In genomic region chr17:78289802-78290363, GRCh38 we compare ENCODE assay signal across 8 cellular contexts. TPM values are rescaled to one million over a fixed set of nuclear protein-coding genes. Genes with fewer than 3 reads are reported as not detected.
DNase-seq lines count a peak whose midpoint lies in the region; ATAC-seq and TF ChIP-seq lines count a peak whose summit lies in the region.

No MANE protein-coding gene starts in this region.

- H3K4me1 ChIP-seq in right lobe of liver, result peaks cover 0 to 34% (median 16%) of the 10 kb centered on the region in 4 donors

- H3K9me3 ChIP-seq in right lobe of liver, result no peaks in the 10 kb centered on the region

- H3K9me3 Mint-ChIP-seq in HFFc6, result no peaks in the 10 kb centered on the region
- H3K9me3 Mint-ChIP-seq in activated CD4-positive, alpha-beta T cell treated with anti-CD3 and anti-CD28 coated beads, Interleukin-2, amount 10 ng/mL, durations not matched to agents 24 days and 14 days, result no peaks in the 10 kb centered on the region

- TF ChIP-seq POLR2A in right lobe of liver (IDR thresholded peaks at IDR 0.05), result no peak

- 12% methylated on average over 14 of the region's 15 CpGs for WGBS in right lobe of liver (ENCODE audit: insufficient coverage, low coverage, low lambda C conversion rate, missing lambda C conversion rate)

- no peak overlapping the region for H3K4me3 Mint-ChIP-seq in HFFc6
- no peak overlapping the region for H3K4me3 Mint-ChIP-seq in activated CD4-positive, alpha-beta T cell treated with anti-CD3 and anti-CD28 coated beads, Interleukin-2, amount 10 ng/mL, durations not matched to agents 24 days and 14 days

- H3K27me3 ChIP-seq in right lobe of liver, result no peaks in the 10 kb centered on the region

- H3K27ac ChIP-seq in coronary artery, result no peak overlapping the region
- H3K27ac ChIP-seq in right lobe of liver, result no peak overlapping the region

- H3K4me1 Mint-ChIP-seq in HFFc6 (ENCODE audit: low read depth), result peaks cover 8% of the 10 kb centered on the region; the same call in 1 of the 2 replicates
- peaks cover 7% of the 10 kb centered on the region for H3K4me1 Mint-ChIP-seq in activated CD4-positive, alpha-beta T cell treated with anti-CD3 and anti-CD28 coated beads, Interleukin-2, amount 10 ng/mL, durations not matched to agents 24 days and 14 days

- H3K4me3 ChIP-seq in coronary artery (no peak overlapping the region), right lobe of liver (no peak overlapping the region)

- no peaks in the 10 kb centered on the region for H3K36me3 ChIP-seq in right lobe of liver

- DNase-seq in C1 segment of cervical spinal cord (lab: John Stamatoyannopoulos, UW) (peak in 11 of 14 donors; percentile 7 to 61 (median 35)), HFFc6 (peak; percentile 86), NCI-H526 treated with DMSO at 0.1 percent for 48 hours (lab: John Stamatoyannopoulos, UW) (peak; percentile 58), coronary artery (ENCODE audit: low spot score) (no peak), right lobe of liver (peak; percentile 73 to 79 (median 77))
- DNase-seq in activated CD4-positive, alpha-beta T cell treated with anti-CD3 and anti-CD28 coated beads, Interleukin-2, amount 10 ng/mL, durations not matched to agents 24 days and 14 days, result peak; percentile 92
- DNase-seq in stimulated activated CD4-positive, alpha-beta T cell treated with anti-CD3 and anti-CD28 coated beads, TNF-alpha, amount 100 ng/mL, for 24 hours (ENCODE audit: low read depth in 3 of 3), result peak; percentile 55 to 68 (median 57)

- no peak overlapping the region for H3K27ac Mint-ChIP-seq in HFFc6
- no peak overlapping the region for H3K27ac Mint-ChIP-seq in activated CD4-positive, alpha-beta T cell treated with anti-CD3 and anti-CD28 coated beads, Interleukin-2, amount 10 ng/mL, durations not matched to agents 24 days and 14 days

- H3K27me3 Mint-ChIP-seq in HFFc6 (ENCODE audit: insufficient read depth), result peaks cover 1% of the 10 kb centered on the region; the same call in 1 of the 2 replicates
- H3K27me3 Mint-ChIP-seq in activated CD4-positive, alpha-beta T cell treated with anti-CD3 and anti-CD28 coated beads, Interleukin-2, amount 10 ng/mL, durations not matched to agents 24 days and 14 days, result no peaks in the 10 kb centered on the region

- H3K36me3 Mint-ChIP-seq in HFFc6 (ENCODE audit: low read depth), result no peaks in the 10 kb centered on the region
- no peaks in the 10 kb centered on the region for H3K36me3 Mint-ChIP-seq in activated CD4-positive, alpha-beta T cell treated with anti-CD3 and anti-CD28 coated beads, Interleukin-2, amount 10 ng/mL, durations not matched to agents 24 days and 14 days (ENCODE audit: low read depth)

- ATAC-seq in right lobe of liver (peak; percentile 74 to 80 (median 76)), GM18511 (IDR thresholded peaks at IDR 0.05; ENCODE audit: unreplicated experiment) (no peak)

- peak; percentile 85 for TF ChIP-seq CTCF in HFFc6 (IDR thresholded peaks at IDR 0.05)
- TF ChIP-seq CTCF in coronary artery (IDR thresholded peaks at IDR 0.05), result peak; percentile 59
- peak; percentile 57 to 75 (median 66) for TF ChIP-seq CTCF in right lobe of liver (IDR thresholded peaks at IDR 0.05)

- intact Hi-C loops in activated CD4-positive, alpha-beta T cell treated with anti-CD3 and anti-CD28 coated beads, Interleukin-2, amount 10 ng/mL, durations not matched to agents 24 days and 14 days (cut with micrococcal nuclease), result loop anchor here (1.0 to 5.0 kb wide), 4 partner anchors 25 to 132 kb away; partner anchors contain the start of gene SOCS3
- intact Hi-C loops in right lobe of liver (cut with DNase I), result loop anchor here (5.0 to 10.0 kb wide), 2 partner anchors 132 to 135 kb away; no protein-coding TSS in a partner anchor

RNA-seq across cellular contexts. Expression of gene TMEM235, which starts 58.5 kb away (rescaled TPM):
- total RNA-seq in HFFc6 (2021; fragmentation: NEBNext Ultra II Directional; extraction: Animal tissue kit (Norgen Biotek cat#: 25700)), result not detected
- not detected in 2 replicates for total RNA-seq in activated CD4-positive, alpha-beta T cell treated with anti-CD3 and anti-CD28 coated beads, Interleukin-2, amount 10 ng/mL, durations not matched to agents 24 days and 14 days
- total RNA-seq in right lobe of liver, result not detected
